Comparison of ENCODE assay signal across 8 cellular contexts in the genomic region with DNA sequence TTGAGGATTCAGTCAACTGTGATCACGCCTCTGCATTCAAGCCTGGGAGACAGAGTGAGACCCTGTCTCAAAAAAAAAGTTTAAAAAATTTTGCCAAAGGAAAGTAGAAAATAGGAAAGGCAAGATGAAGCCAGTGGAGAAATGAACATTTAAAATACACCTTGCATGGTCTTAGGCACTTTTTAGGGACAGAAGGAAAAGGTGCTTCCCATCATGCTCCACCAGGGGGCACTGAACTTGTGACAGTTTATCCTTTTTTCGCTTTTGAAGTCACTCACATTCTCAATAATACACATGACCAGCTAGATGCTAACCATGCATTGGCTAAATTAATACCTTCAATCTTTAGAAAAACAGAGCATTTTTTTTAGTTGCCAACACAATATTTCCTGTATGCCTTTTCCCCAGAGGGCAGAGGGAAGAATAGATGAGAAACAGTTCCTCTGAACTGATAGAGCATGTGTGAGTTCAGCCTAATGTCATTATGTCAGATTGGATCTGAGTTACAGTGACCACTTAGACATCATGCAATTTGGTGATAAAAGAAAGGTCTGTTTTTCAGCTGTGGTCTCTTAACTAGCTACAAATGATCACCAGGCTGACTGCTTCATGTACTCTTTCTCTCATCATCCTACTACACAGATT.
DNase-seq lines count a peak whose midpoint lies in the region; ATAC-seq and TF ChIP-seq lines count a peak whose summit lies in the region.

No MANE protein-coding gene starts in this region.

- no peak overlapping the region for H3K4me2 ChIP-seq in MM.1S (ENCODE audit: low read depth, low read length)

- H3K27ac ChIP-seq in MM.1S (ENCODE audit: low read length), result no peak overlapping the region

- H3K79me2 ChIP-seq in MM.1S (ENCODE audit: low read length), result no peaks in the 10 kb centered on the region

- H3K9me3 ChIP-seq in MM.1S (replicated peaks; ENCODE audit: insufficient read depth, low read length) (no peaks in the 10 kb centered on the region), mucosa of descending colon (no peaks in the 10 kb centered on the region)

- DNase-seq in SIG-M5 treated with dmso at 0.1 percent for 504 hours (lab: John Stamatoyannopoulos, UW; ENCODE audit: unreplicated experiment) (peak; percentile 35), SIG-M5 (lab: John Stamatoyannopoulos, UW) (no peak), MM.1S (peak; percentile 45), dermis blood vessel endothelial cell (peak; percentile 78), mucosa of descending colon (peak in 1 of 3 donors; percentile 59)
- DNase-seq in stimulated activated naive CD8-positive, alpha-beta T cell treated with anti-CD3 and anti-CD28 coated beads, Interleukin-15, Interleukin-2, amounts not matched to agents 100 U/mL and 50 U/mL, for 24 hours, result peak; percentile 47

- intact Hi-C loops in mucosa of descending colon (cut with DNase I, micrococcal nuclease), result no loop called here

- peak; percentile 43 for ATAC-seq in mucosa of descending colon
- peak; percentile 52 for ATAC-seq in stimulated activated naive CD8-positive, alpha-beta T cell treated with anti-CD3 and anti-CD28 coated beads, Interleukin-15, Interleukin-2, amounts not matched to agents 100 U/mL and 50 U/mL, for 24 hours
- ATAC-seq in GM21619 (IDR thresholded peaks at IDR 0.05; ENCODE audit: unreplicated experiment), result no peak

- H3K4me3 ChIP-seq in MM.1S (ENCODE audit: low read length) (no peak overlapping the region), WI38 (ENCODE audit: low read depth, low read length) (no peak overlapping the region), mucosa of descending colon (no peak overlapping the region)

- no peaks in the 10 kb centered on the region for H3K36me3 ChIP-seq in MM.1S (replicated peaks; ENCODE audit: insufficient read depth, low read length)
- H3K36me3 ChIP-seq in mucosa of descending colon (ENCODE audit: low read depth), result no peaks in the 10 kb centered on the region

- no peaks in the 10 kb centered on the region for H3K27me3 ChIP-seq in MM.1S (replicated peaks; ENCODE audit: insufficient read depth, low read length)

- no peaks in the 10 kb centered on the region for H3K9me2 ChIP-seq in MM.1S (replicated peaks; ENCODE audit: insufficient read depth, low read length)

- peak; percentile 48 for TF ChIP-seq CTCF in MM.1S (IDR thresholded peaks at IDR 0.05; ENCODE audit: low read length)
- TF ChIP-seq CTCF in WI38 (IDR thresholded peaks at IDR 0.05; ENCODE audit: low read depth, low read length), result peak; percentile 62
- peak; percentile 56 for TF ChIP-seq CTCF in mucosa of descending colon (IDR thresholded peaks at IDR 0.05)

- H4K20me1 ChIP-seq in MM.1S (ENCODE audit: insufficient read depth, low read length), result no peaks in the 10 kb centered on the region

- H2AFZ ChIP-seq in MM.1S (ENCODE audit: low read length), result no peak overlapping the region

- H3K4me1 ChIP-seq in MM.1S (ENCODE audit: low read length) (no peaks in the 10 kb centered on the region), mucosa of descending colon (ENCODE audit: low read depth) (no peaks in the 10 kb centered on the region)

- H3F3A ChIP-seq in MM.1S (ENCODE audit: insufficient read depth, low read length), result no peaks in the 10 kb centered on the region

- no peak overlapping the region for H3K9ac ChIP-seq in MM.1S (ENCODE audit: low read length)
